1 cellular context compared by ENCODE assay signal in the genomic region with DNA sequence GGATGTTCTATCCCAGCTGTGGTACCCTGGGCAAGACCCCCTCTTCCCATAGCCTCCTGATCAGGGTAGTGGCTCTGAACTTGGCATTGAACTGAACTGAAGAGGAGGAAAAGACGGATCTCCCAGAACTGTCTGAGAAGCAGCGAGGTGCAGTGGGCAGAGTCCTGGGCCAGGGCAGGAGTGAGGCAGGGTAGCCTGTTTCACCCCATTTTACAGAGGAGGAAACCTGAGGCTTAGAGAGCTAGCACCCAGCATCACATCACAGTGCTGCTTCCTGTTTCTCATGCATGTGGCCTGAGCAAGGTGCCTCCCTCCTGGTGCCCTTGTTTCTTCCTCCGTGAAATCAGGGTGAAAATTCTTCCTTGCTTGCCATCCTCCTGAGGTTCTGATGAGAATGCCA.
TF ChIP-seq lines count a peak whose summit lies in the region.

No MANE protein-coding gene starts in this region.

TF ChIP-seq in H1, 55 proteins besides CTCF, POLR2A, EP300 and RAD21:
- TF ChIP-seq, protein P1, sequence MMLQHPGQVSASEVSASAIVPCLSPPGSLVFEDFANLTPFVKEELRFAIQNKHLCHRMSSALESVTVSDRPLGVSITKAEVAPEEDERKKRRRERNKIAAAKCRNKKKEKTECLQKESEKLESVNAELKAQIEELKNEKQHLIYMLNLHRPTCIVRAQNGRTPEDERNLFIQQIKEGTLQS (IDR thresholded peaks at IDR 0.05; ENCODE audit: insufficient read depth, low read depth, low read length), result no peak
- TF ChIP-seq CHD2 (IDR thresholded peaks at IDR 0.05; ENCODE audit: low read length), result no peak
- TF ChIP-seq BACH1 (IDR thresholded peaks at IDR 0.05; ENCODE audit: low read length), result no peak
- TF ChIP-seq YY1 (IDR thresholded peaks at IDR 0.05; ENCODE audit: low read depth, low read length), result no peak
- no peak for TF ChIP-seq TAF1 (IDR thresholded peaks at IDR 0.05; ENCODE audit: low read depth, low read length)
- TF ChIP-seq SIX5 (IDR thresholded peaks at IDR 0.05; ENCODE audit: low read depth, low read length), result no peak
- no peak for TF ChIP-seq SRF (IDR thresholded peaks at IDR 0.05; ENCODE audit: low read depth, low read length)
- TF ChIP-seq, protein P2, sequence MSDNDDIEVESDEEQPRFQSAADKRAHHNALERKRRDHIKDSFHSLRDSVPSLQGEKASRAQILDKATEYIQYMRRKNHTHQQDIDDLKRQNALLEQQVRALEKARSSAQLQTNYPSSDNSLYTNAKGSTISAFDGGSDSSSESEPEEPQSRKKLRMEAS (IDR thresholded peaks at IDR 0.05), result no peak
- no peak for TF ChIP-seq MAFK (IDR thresholded peaks at IDR 0.05; ENCODE audit: low read depth, low read length)
- no peak for TF ChIP-seq SP1 (IDR thresholded peaks at IDR 0.05; ENCODE audit: low read depth, low read length)
- TF ChIP-seq POLR2AphosphoS5 (IDR thresholded peaks at IDR 0.05; ENCODE audit: low read depth, low read length), result no peak
- no peak for TF ChIP-seq RNF2 (IDR thresholded peaks at IDR 0.05; ENCODE audit: borderline replicate concordance, low read depth, low read length, missing control alignments, poor library complexity, severe bottlenecking)
- no peak for TF ChIP-seq EGR1 (IDR thresholded peaks at IDR 0.05; ENCODE audit: borderline replicate concordance, low read depth, low read length)
- no peak for TF ChIP-seq TEAD4 (IDR thresholded peaks at IDR 0.05; ENCODE audit: low read depth, low read length)
- TF ChIP-seq, protein P3, sequence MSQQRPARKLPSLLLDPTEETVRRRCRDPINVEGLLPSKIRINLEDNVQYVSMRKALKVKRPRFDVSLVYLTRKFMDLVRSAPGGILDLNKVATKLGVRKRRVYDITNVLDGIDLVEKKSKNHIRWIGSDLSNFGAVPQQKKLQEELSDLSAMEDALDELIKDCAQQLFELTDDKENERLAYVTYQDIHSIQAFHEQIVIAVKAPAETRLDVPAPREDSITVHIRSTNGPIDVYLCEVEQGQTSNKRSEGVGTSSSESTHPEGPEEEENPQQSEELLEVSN (IDR thresholded peaks at IDR 0.05), result no peak
- no peak for TF ChIP-seq GABPA (IDR thresholded peaks at IDR 0.05; ENCODE audit: borderline replicate concordance, insufficient read depth, low read length)
- TF ChIP-seq, protein P4, sequence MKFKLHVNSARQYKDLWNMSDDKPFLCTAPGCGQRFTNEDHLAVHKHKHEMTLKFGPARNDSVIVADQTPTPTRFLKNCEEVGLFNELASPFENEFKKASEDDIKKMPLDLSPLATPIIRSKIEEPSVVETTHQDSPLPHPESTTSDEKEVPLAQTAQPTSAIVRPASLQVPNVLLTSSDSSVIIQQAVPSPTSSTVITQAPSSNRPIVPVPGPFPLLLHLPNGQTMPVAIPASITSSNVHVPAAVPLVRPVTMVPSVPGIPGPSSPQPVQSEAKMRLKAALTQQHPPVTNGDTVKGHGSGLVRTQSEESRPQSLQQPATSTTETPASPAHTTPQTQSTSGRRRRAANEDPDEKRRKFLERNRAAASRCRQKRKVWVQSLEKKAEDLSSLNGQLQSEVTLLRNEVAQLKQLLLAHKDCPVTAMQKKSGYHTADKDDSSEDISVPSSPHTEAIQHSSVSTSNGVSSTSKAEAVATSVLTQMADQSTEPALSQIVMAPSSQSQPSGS (IDR thresholded peaks at IDR 0.05; ENCODE audit: low read length), result no peak
- TF ChIP-seq SP4 (IDR thresholded peaks at IDR 0.05; ENCODE audit: low read length), result no peak
- TF ChIP-seq RFX5 (IDR thresholded peaks at IDR 0.05; ENCODE audit: borderline replicate concordance, low read depth, low read length), result no peak
